ENCODE assay signal across 1 cellular context in genomic region chr6:81700414-81700813, GRCh38.
TF ChIP-seq lines count a peak whose summit lies in the region.

No MANE protein-coding gene starts in this region.

TF ChIP-seq in HepG2, 621 proteins besides CTCF, POLR2A, EP300 and RAD21 (continued from another document):
- no peak for TF ChIP-seq DNMT3B (CRISPR knock-in tag; conservative IDR thresholded peaks at IDR 0.05)
